8 cellular contexts compared by ENCODE assay signal in genomic region chr10:14397069-14397468, GRCh38.
DNase-seq lines count a peak whose midpoint lies in the region; ATAC-seq and TF ChIP-seq lines count a peak whose summit lies in the region.

No MANE protein-coding gene starts in this region.

- peaks cover 13% of the 10 kb centered on the region for H3K4me1 ChIP-seq in RWPE2 (ENCODE audit: insufficient read depth, poor library complexity, severe bottlenecking)

- TF ChIP-seq CTCF in Calu3 (IDR thresholded peaks at IDR 0.05; ENCODE audit: unreplicated experiment) (no peak), RWPE2 (IDR thresholded peaks at IDR 0.05; ENCODE audit: poor library complexity, severe bottlenecking) (no peak), foreskin fibroblast (IDR thresholded peaks at IDR 0.05; ENCODE audit: low read depth, low read length) (no peak)

- H3K9me3 ChIP-seq in RWPE2 (ENCODE audit: severe bottlenecking), result no peaks in the 10 kb centered on the region

- H3K4me3 Mint-ChIP-seq in Calu3 (ENCODE audit: low read depth, unreplicated experiment), result no peak overlapping the region

- CTCF ChIA-PET in Calu3 (lab: Charles Lee), result interaction anchor here (0.6 to 1.0 kb wide), 5 partner anchors 11 to 603 kb away, joined by 3 to 4 read pairs (median 3); no protein-coding TSS in a partner anchor

- H3K27me3 ChIP-seq in RWPE2 (ENCODE audit: insufficient read depth, poor library complexity, severe bottlenecking), result no peaks in the 10 kb centered on the region

- no peak overlapping the region for H3K27ac Mint-ChIP-seq in Calu3 (ENCODE audit: unreplicated experiment)

- H3K36me3 Mint-ChIP-seq in Calu3 (ENCODE audit: insufficient read depth, unreplicated experiment), result no peaks in the 10 kb centered on the region

- intact Hi-C loops in Calu3 (cut with micrococcal nuclease; ENCODE audit: unreplicated experiment), result no loop called here

- BruUV-seq in Calu3 (replicated peaks; lab: Mats Ljungman, UMichigan), result no TSS peak

- H3K4me1 Mint-ChIP-seq in Calu3 (ENCODE audit: low read depth, unreplicated experiment), result peaks cover 16% of the 10 kb centered on the region

- ATAC-seq in RWPE2 (ENCODE audit: low read depth), result peak; percentile 97

- no peaks in the 10 kb centered on the region for H3K36me3 ChIP-seq in RWPE2 (ENCODE audit: low read depth)

- H3K27ac ChIP-seq in RWPE2 (ENCODE audit: poor library complexity, severe bottlenecking), result peak overlapping the region; percentile 52

- peak; percentile 33 for DNase-seq in Calu3
- DNase-seq in RWPE2 (ENCODE audit: low spot score), result peak; percentile 65
- DNase-seq in foreskin fibroblast, result peak; percentile 93 to 96
- peak in 49 of 56 donors; percentile 8 to 81 (median 53) for DNase-seq in nucleus accumbens (lab: John Stamatoyannopoulos, UW)
- no peak for DNase-seq in NCI-H524 (lab: John Stamatoyannopoulos, UW)
- no peak for DNase-seq in COLO668 (lab: John Stamatoyannopoulos, UW; ENCODE audit: unreplicated experiment)
- DNase-seq in SIG-M5 treated with dmso at 0.1 percent for 504 hours (lab: John Stamatoyannopoulos, UW; ENCODE audit: unreplicated experiment), result no peak
- no peak for DNase-seq in NCI-H2029 (lab: John Stamatoyannopoulos, UW)

- no peak overlapping the region for H3K4me3 ChIP-seq in RWPE2 (ENCODE audit: severe bottlenecking)
- no peak overlapping the region for H3K4me3 ChIP-seq in foreskin fibroblast (ENCODE audit: low read depth in 1 of 2, low read length in 2 of 2)

- peaks cover 2% of the 10 kb centered on the region for H3K9me3 Mint-ChIP-seq in Calu3 (ENCODE audit: low read depth, unreplicated experiment)

- H3K27me3 Mint-ChIP-seq in Calu3 (ENCODE audit: unreplicated experiment), result peaks cover 37% of the 10 kb centered on the region

Comparison
In these comparisons a context has a peak if more than half of its experiments do, and no peak if none do; other contexts are left out.
1. DNase-seq: peak in Calu3 (single experiment), RWPE2 (single experiment), foreskin fibroblast (2 of 2) and nucleus accumbens (49 of 56); none in NCI-H524 (0 of 2), COLO668 (single experiment), SIG-M5 treated with dmso at 0.1 percent for 504 hours (single experiment) and NCI-H2029 (single experiment).